In the genomic region with DNA sequence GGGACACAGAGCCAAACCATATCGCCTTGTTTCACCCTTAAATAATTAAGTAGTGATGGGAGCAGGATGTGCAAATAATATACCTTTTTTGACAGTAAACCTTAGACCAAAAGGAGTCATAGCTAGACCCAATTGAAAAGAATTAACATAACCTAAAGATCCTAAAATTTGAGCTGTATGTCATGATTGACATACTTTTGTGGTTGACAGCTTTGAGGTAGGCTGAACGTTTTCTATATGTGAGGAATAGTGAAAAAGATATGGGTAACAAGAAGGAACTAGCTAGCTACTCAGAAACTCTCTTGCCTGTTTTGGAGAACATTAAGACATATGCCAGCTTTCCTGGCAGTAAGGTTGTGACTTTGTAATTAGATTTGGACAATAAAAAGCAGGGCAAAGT, we compare ENCODE assay signal across 21 cellular contexts.
DNase-seq lines count a peak whose midpoint lies in the region; ATAC-seq, FAIRE-seq and TF ChIP-seq lines count a peak whose summit lies in the region.
"Had no signal": no experiment of that assay in that cellular context is flagged by ENCODE, and none has a peak within 500 bp of the region (broad histone marks: within the 10 kb centered on the region; RNA-seq: fewer than 3 reads in every experiment).

No MANE protein-coding gene starts in this region.

- peak overlapping the region; percentile 46 for H3K27ac Mint-ChIP-seq in activated T-helper 17 cell treated with anti-CD3 and anti-CD28 coated beads, Interleukin-2, amount 50 U/mL, for 72 hours
- H3K27ac Mint-ChIP-seq in mesothelial cell of epicardium = peak overlapping the region; percentile 90
- H3K27ac Mint-ChIP-seq: immature natural killer cell; natural killer cell treated with Interleukin-12 subunit alpha and Interleukin-12 subunit beta and Interleukin-15 and Interleukin-18, amount 100 ng/mL, for 72 hours; T-helper 1 cell treated with Interleukin-12 subunit alpha and Interleukin-12 subunit beta and Interleukin-4 antibody, amounts not matched to agents 30 μg/mL and 1 μg/mL, for 36 hours had no signal

- peaks cover 25% of the 10 kb centered on the region for H3K4me1 ChIP-seq in ACC112 (ENCODE audit: control insufficient read depth, insufficient read depth, low read length, unreplicated experiment)
- H3K4me1 ChIP-seq: Peyer's patch had no signal

- no peaks in the 10 kb centered on the region for H3K9me3 Mint-ChIP-seq in activated T-helper 17 cell treated with anti-CD3 and anti-CD28 coated beads, Interleukin-2, amount 50 U/mL, for 72 hours
- H3K9me3 Mint-ChIP-seq in mesothelial cell of epicardium = peaks cover 4% of the 10 kb centered on the region

- H3K27me3 Mint-ChIP-seq in activated T-helper 17 cell treated with anti-CD3 and anti-CD28 coated beads, Interleukin-2, amount 50 U/mL, for 72 hours = no peaks in the 10 kb centered on the region
- no peaks in the 10 kb centered on the region for H3K27me3 Mint-ChIP-seq in mesothelial cell of epicardium (ENCODE audit: low read depth)
- H3K27me3 Mint-ChIP-seq: natural killer cell treated with Interleukin-12 subunit alpha and Interleukin-12 subunit beta and Interleukin-15 and Interleukin-18, amount 100 ng/mL, for 72 hours had no signal

- peak overlapping the region; percentile 74 for H3K27ac ChIP-seq in ACC112 (ENCODE audit: low read depth, low read length)
- H3K27ac ChIP-seq: left ventricle myocardium inferior, ovary, Peyer's patch had no signal

- no peak for TF ChIP-seq CTCF in mesothelial cell of epicardium (IDR thresholded peaks at IDR 0.05; ENCODE audit: unreplicated experiment)

- peaks cover 19% of the 10 kb centered on the region for H3K4me1 Mint-ChIP-seq in activated T-helper 17 cell treated with anti-CD3 and anti-CD28 coated beads, Interleukin-2, amount 50 U/mL, for 72 hours
- peaks cover 48% of the 10 kb centered on the region for H3K4me1 Mint-ChIP-seq in mesothelial cell of epicardium
- H3K4me1 Mint-ChIP-seq: immature natural killer cell had no signal

- H3K4me3 Mint-ChIP-seq in activated T-helper 17 cell treated with anti-CD3 and anti-CD28 coated beads, Interleukin-2, amount 50 U/mL, for 72 hours = peak overlapping the region; percentile 47
- no peak overlapping the region for H3K4me3 Mint-ChIP-seq in mesothelial cell of epicardium
- H3K4me3 Mint-ChIP-seq: immature natural killer cell; natural killer cell treated with Interleukin-12 subunit alpha and Interleukin-12 subunit beta and Interleukin-15 and Interleukin-18, amount 100 ng/mL, for 72 hours; T-helper 1 cell treated with Interleukin-12 subunit alpha and Interleukin-12 subunit beta and Interleukin-4 antibody, amounts not matched to agents 30 μg/mL and 1 μg/mL, for 36 hours had no signal

- H3K36me3 ChIP-seq in ACC112 (ENCODE audit: insufficient read depth, low read length) = no peaks in the 10 kb centered on the region
- H3K36me3 ChIP-seq: left ventricle myocardium inferior, ovary, Peyer's patch had no signal

- no peaks in the 10 kb centered on the region for H3K79me2 ChIP-seq in ACC112 (ENCODE audit: control insufficient read depth, insufficient read depth, low read length, unreplicated experiment)

- no peaks in the 10 kb centered on the region for H3K27me3 ChIP-seq in ACC112 (ENCODE audit: insufficient read depth, low read length)
- H3K27me3 ChIP-seq: ovary, Peyer's patch had no signal

- no peaks in the 10 kb centered on the region for H3K36me3 Mint-ChIP-seq in activated T-helper 17 cell treated with anti-CD3 and anti-CD28 coated beads, Interleukin-2, amount 50 U/mL, for 72 hours (ENCODE audit: low read depth)
- no peaks in the 10 kb centered on the region for H3K36me3 Mint-ChIP-seq in mesothelial cell of epicardium
- H3K36me3 Mint-ChIP-seq: immature natural killer cell; natural killer cell treated with Interleukin-12 subunit alpha and Interleukin-12 subunit beta and Interleukin-15 and Interleukin-18, amount 100 ng/mL, for 72 hours had no signal

- H3K4me3 ChIP-seq in ACC112 (ENCODE audit: low read depth, low read length) = peak overlapping the region; percentile 62; the same call in 1 of the 2 replicates
- H3K4me3 ChIP-seq: left ventricle myocardium inferior, ovary, Peyer's patch had no signal

- TF ChIP-seq POLR2A in H54 (IDR thresholded peaks at IDR 0.05; ENCODE audit: low read depth, low read length) = no peak

- H2AFZ ChIP-seq in ACC112 (ENCODE audit: low read length, unreplicated experiment) = peak overlapping the region; percentile 58

- ATAC-seq in activated T-helper 17 cell treated with anti-CD3 and anti-CD28 coated beads, Interleukin-2, amount 50 U/mL, for 72 hours (replicated peaks) = peak; percentile 64
- ATAC-seq in HG02642 (IDR thresholded peaks at IDR 0.05; ENCODE audit: poor library complexity, unreplicated experiment) = no peak

- DNase-seq in H54 (ENCODE audit: insufficient read length, low spot score) (no peak), mesothelial cell of epicardium (ENCODE audit: low spot score in 2 of 2, unreplicated experiment in 2 of 2) (no peak), AG08396 (ENCODE audit: low spot score) (no peak), mucosa of gallbladder (ENCODE audit: low spot score) (no peak)
- DNase-seq: activated CD4-positive, alpha-beta T cell treated with anti-CD3 and anti-CD28 coated beads for 4 hours; activated gamma-delta T cell; effector CD4-positive, alpha-beta T cell; immature natural killer cell; left ventricle myocardium inferior; NCI-H1105 treated with DMSO at 0.1 percent for 48 hours; NCI-H2029 treated with DMSO at 0.1 percent for 48 hours; ovary; Peyer's patch; retina; stimulated activated CD4-positive, alpha-beta T cell treated with anti-CD3 and anti-CD28 coated beads, Interleukin-4, amount 100 ng/mL, for 1 hour; stimulated activated naive CD4-positive, alpha-beta T cell had no signal

- FAIRE-seq in H54 (lab: Jason Lieb, UNC) = peak; percentile 52
